In the genomic region with DNA sequence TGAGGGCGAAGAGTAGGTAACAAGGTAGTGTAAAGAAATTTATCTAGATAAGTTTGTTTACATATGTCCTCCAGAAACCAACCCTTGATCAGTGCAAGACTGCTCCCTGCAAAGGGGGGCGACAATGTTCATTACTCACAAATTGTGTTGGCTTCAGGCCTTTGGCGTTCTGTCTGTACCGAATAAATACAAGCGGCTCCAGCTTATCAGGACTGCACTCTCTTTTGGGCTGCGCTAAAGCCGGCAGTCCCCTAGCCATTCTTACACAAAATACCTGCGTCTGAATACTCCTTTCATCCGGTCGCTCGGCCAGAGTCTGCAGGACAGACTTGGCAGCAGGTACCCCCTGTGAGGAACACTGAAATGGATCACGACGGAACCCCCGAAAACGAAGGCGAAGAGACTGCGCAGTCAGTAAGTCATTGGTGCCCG, we compare ENCODE assay signal across 22 cellular contexts.
DNase-seq lines count a peak whose midpoint lies in the region; ATAC-seq, FAIRE-seq and TF ChIP-seq lines count a peak whose summit lies in the region.
"Had no signal": no experiment of that assay in that cellular context is flagged by ENCODE, and none has a peak within 500 bp of the region (broad histone marks: within the 10 kb centered on the region; RNA-seq: fewer than 3 reads in every experiment).

No MANE protein-coding gene starts in this region.

- H3K9ac ChIP-seq in K562 (ENCODE audit: insufficient read depth in 1 of 2, low read depth in 2 of 2, low read length in 2 of 2) (peak overlapping the region; percentile 65 to 80; a peak in 3 of 4 replicates), mesendoderm (ENCODE audit: low read length) (no peak overlapping the region)

- H3K18ac ChIP-seq in mesendoderm (ENCODE audit: low read length), result peak overlapping the region; percentile 62

- H3K9me3 ChIP-seq in Caco-2 (peaks cover 9% of the 10 kb centered on the region; the same call in 1 of the 2 replicates), K562 (replicated peaks; ENCODE audit: control insufficient read depth, insufficient read depth, low read depth, low read length) (no peaks in the 10 kb centered on the region)
- H3K9me3 ChIP-seq: SJSA1 had no signal

- H3K4me3 ChIP-seq in Caco-2 (ENCODE audit: low read depth, low read length), result no peak overlapping the region
- peak overlapping the region; percentile 21; the same call in 1 of the 2 replicates for H3K4me3 ChIP-seq in K562
- no peak overlapping the region for H3K4me3 ChIP-seq in mesendoderm (ENCODE audit: low read length)
- H3K4me3 ChIP-seq: SJSA1 had no signal

- no peaks in the 10 kb centered on the region for H4K20me1 ChIP-seq in K562 (replicated peaks; ENCODE audit: control insufficient read depth, insufficient read depth, low read length)

- H3K9me1 ChIP-seq in K562 (ENCODE audit: control insufficient read depth, insufficient read depth, low read length), result no peaks in the 10 kb centered on the region

- no peaks in the 10 kb centered on the region for H3K9me3 Mint-ChIP-seq in Caco-2 (ENCODE audit: unreplicated experiment)

- no peak overlapping the region for H4K5ac ChIP-seq in mesendoderm (ENCODE audit: low read length)

- H3K4ac ChIP-seq in mesendoderm (ENCODE audit: low read depth, low read length), result peak overlapping the region; percentile 63

- ATAC-seq in K562 (peak; percentile 82), omental fat pad (ENCODE audit: low FRiP score) (no peak), GM19035 (IDR thresholded peaks at IDR 0.05; ENCODE audit: unreplicated experiment) (no peak)
- ATAC-seq: CD8-positive, alpha-beta T cell; HCT116; Right ventricle myocardium inferior had no signal

- POLR2A ChIA-PET in Caco-2 (lab: Charles Lee) (no interaction called here), K562 (lab: Yijun Ruan, JAX) (interaction anchor here (0.6 to 2.2 kb wide), 6 partner anchors 9 to 550 kb away, joined by 3 to 6 read pairs (median 4); no protein-coding TSS in a partner anchor)

- H2BK15ac ChIP-seq in mesendoderm (replicated peaks; ENCODE audit: low read depth), result no peak overlapping the region

- no peak overlapping the region for H3K23ac ChIP-seq in mesendoderm (ENCODE audit: low read length)

- peak overlapping the region; percentile 43 for H2BK5ac ChIP-seq in mesendoderm (ENCODE audit: low read length)

- peak overlapping the region; percentile 13 for H2BK120ac ChIP-seq in mesendoderm (ENCODE audit: low read depth, low read length)

- peaks cover 4% of the 10 kb centered on the region for H3K36me3 ChIP-seq in Caco-2 (ENCODE audit: control insufficient read depth, insufficient read depth, low read length)
- H3K36me3 ChIP-seq in K562 (ENCODE audit: control insufficient read depth, insufficient read depth, low read length), result peaks cover 21% of the 10 kb centered on the region; the same call in 2 of the 3 replicates
- H3K36me3 ChIP-seq in mesendoderm (ENCODE audit: control insufficient read depth, insufficient read depth, low read length), result no peaks in the 10 kb centered on the region

- H3K4me1 ChIP-seq in Caco-2 (peaks cover 44% of the 10 kb centered on the region), K562 (replicated peaks in 1 of 2; ENCODE audit: control insufficient read depth in 2 of 2, insufficient read depth in 2 of 2, low read length in 2 of 2) (peaks cover 12 to 38% of the 10 kb centered on the region in 2 experiments; a peak in 4 of 5 replicates), mesendoderm (ENCODE audit: control insufficient read depth, low read depth, low read length) (peaks cover 11% of the 10 kb centered on the region)

- peak overlapping the region; percentile 44 for H3K56ac ChIP-seq in mesendoderm (ENCODE audit: low read length)

- BruUV-seq in Caco-2 (replicated peaks; lab: Mats Ljungman, UMichigan) (no TSS peak), K562 (replicated peaks; lab: Mats Ljungman, UMichigan) (no TSS peak)

- no peak for FAIRE-seq in K562 (lab: Jason Lieb, UNC)
- FAIRE-seq: GM19239 had no signal

- in situ Hi-C loops in K562 (cut with MboI), result no loop called here

- H3K4me1 Mint-ChIP-seq in Caco-2 (ENCODE audit: low read depth, unreplicated experiment), result peaks cover 7% of the 10 kb centered on the region

- no peak overlapping the region for H4K8ac ChIP-seq in mesendoderm (ENCODE audit: low read depth, low read length)

- H3K27ac Mint-ChIP-seq in Caco-2 (ENCODE audit: unreplicated experiment), result peak overlapping the region; percentile 77
- H3K27ac Mint-ChIP-seq: CD8-positive, alpha-beta T cell had no signal

- no peak for TF ChIP-seq RAD21 in K562 (CRISPR knock-in tag; conservative IDR thresholded peaks at IDR 0.05 in 1 of 2, IDR thresholded peaks at IDR 0.05 in 1 of 2)

- no peaks in the 10 kb centered on the region for H3K79me1 ChIP-seq in mesendoderm (ENCODE audit: low read length)

- H3K27ac ChIP-seq in K562 (ENCODE audit: extremely low read depth, low read depth, low read length) (peak overlapping the region; percentile 91), mesendoderm (ENCODE audit: low read depth, low read length) (peak overlapping the region; percentile 27)
- H3K27ac ChIP-seq: SJSA1 had no signal

- H3K36me3 Mint-ChIP-seq in Caco-2 (ENCODE audit: insufficient read depth, unreplicated experiment), result peaks cover 33% of the 10 kb centered on the region

- peak overlapping the region; percentile 20 for H3K4me3 Mint-ChIP-seq in Caco-2 (ENCODE audit: unreplicated experiment)
- H3K4me3 Mint-ChIP-seq: CD8-positive, alpha-beta T cell had no signal

- DNase-seq in Caco-2, result peak; percentile 61 to 78
- DNase-seq in NCI-H460 (ENCODE audit: extremely low read depth, low read depth), result peak; percentile 59
- peak in 3 of 4 experiments; percentile 13 to 70 (median 28) for DNase-seq in K562 (ENCODE audit: extremely low read depth in 1 of 4, low spot score in 3 of 4)
- DNase-seq in mesendoderm, result peak; percentile 55
- no peak for DNase-seq in ureter (ENCODE audit: low spot score)
- DNase-seq in omental fat pad (ENCODE audit: low spot score), result no peak
- DNase-seq in DMS53 treated with DMSO at 0.1 percent for 48 hours (lab: John Stamatoyannopoulos, UW; ENCODE audit: unreplicated experiment), result no peak
- DNase-seq: AML-193; C1 segment of cervical spinal cord; CD8-positive, alpha-beta T cell; GF-D8; IMR-90; MV-4-11; NCI-H1694; NCI-H2081 treated with DMSO at 0.1 percent for 48 hours; NCI-H2171 treated with DMSO at 0.1 percent for 48 hours; NCI-H526 had no signal

- H2AFZ ChIP-seq in K562 (ENCODE audit: low read depth, low read length), result peak overlapping the region; percentile 90

- no peak for TF ChIP-seq CTCF in Caco-2 (IDR thresholded peaks at IDR 0.05; ENCODE audit: insufficient read depth in 1 of 2, low read depth in 1 of 2, low read length in 1 of 2, severe bottlenecking in 1 of 2, unreplicated experiment in 1 of 2)
- TF ChIP-seq CTCF in K562 (IDR thresholded peaks at IDR 0.05 in 2 of 3, conservative IDR thresholded peaks at IDR 0.05 in 1 of 3; ENCODE audit: insufficient read depth in 2 of 3, low read depth in 1 of 3, low read length in 3 of 3), result no peak
- no peak for TF ChIP-seq CTCF in omental fat pad (IDR thresholded peaks at IDR 0.05)

- whole genome bisulfite sequencing in K562 (ENCODE audit: insufficient coverage, low coverage, missing lambda C conversion rate), result 15% methylated on average over 18 of the region's 18 CpGs
- WGBS in mesendoderm (ENCODE audit: extremely low coverage, insufficient coverage, low lambda C conversion rate), result no CpG with 5 or more reads among the region's 18 CpGs

- H2AK5ac ChIP-seq in mesendoderm (ENCODE audit: low read length), result no peak overlapping the region

- H3K4me2 ChIP-seq in K562 (ENCODE audit: insufficient read depth, low read length) (peak overlapping the region; percentile 73), mesendoderm (ENCODE audit: low read length) (no peak overlapping the region)

- no peaks in the 10 kb centered on the region for H3K27me3 ChIP-seq in Caco-2 (replicated peaks; ENCODE audit: control insufficient read depth, insufficient read depth, low read length)
- H3K27me3 ChIP-seq in K562 (ENCODE audit: control insufficient read depth in 2 of 2, insufficient read depth in 2 of 2, low read length in 2 of 2), result no peaks in the 10 kb centered on the region
- H3K27me3 ChIP-seq in mesendoderm (ENCODE audit: insufficient read depth, low read length, poor library complexity), result no peaks in the 10 kb centered on the region
- H3K27me3 ChIP-seq: SJSA1 had no signal

- no peak; the same call in 1 of the 2 replicates for TF ChIP-seq EP300 in K562 (IDR thresholded peaks at IDR 0.05; ENCODE audit: low read length)

- intact Hi-C loops in Caco-2 (cut with micrococcal nuclease; ENCODE audit: unreplicated experiment), result no loop called here
- intact Hi-C loops in K562 (cut with micrococcal nuclease), result no loop called here

- H3K27me3 Mint-ChIP-seq in Caco-2 (ENCODE audit: insufficient read depth, unreplicated experiment), result no peaks in the 10 kb centered on the region

- CTCF ChIA-PET in Caco-2 (lab: Charles Lee), result interaction anchor here (0.9 to 1.6 kb wide), 3 partner anchors 40 to 70 kb away, joined by 3 to 4 read pairs (median 3); no protein-coding TSS in a partner anchor
- CTCF ChIA-PET in K562 (lab: Yijun Ruan, JAX; ENCODE audit: low intra/inter-chr PET ratio), result no interaction called here

- no peaks in the 10 kb centered on the region; the same call in 2 of the 3 replicates for H3K79me2 ChIP-seq in K562 (ENCODE audit: control insufficient read depth, insufficient read depth, low read length)
- no peaks in the 10 kb centered on the region for H3K79me2 ChIP-seq in mesendoderm (ENCODE audit: control insufficient read depth, insufficient read depth, low read length)

- TF ChIP-seq POLR2A in K562 (conservative IDR thresholded peaks at IDR 0.05), result no peak

TF ChIP-seq in K562, 482 proteins besides CTCF, POLR2A, EP300 and RAD21 (continues in another document):
- 0 out of 4 replicates have a peak, but pooled peaks of 1 of the 2 experiments have one; percentile 22 for TF ChIP-seq FOXK2 (conservative IDR thresholded peaks at IDR 0.05 in 1 of 2, IDR thresholded peaks at IDR 0.05 in 1 of 2; ENCODE audit: low read depth in 2 of 2)
- no peak for TF ChIP-seq SP1 (CRISPR knock-in tag; IDR thresholded peaks at IDR 0.05)
- TF ChIP-seq MBD1 (CRISPR knock-in tag; IDR thresholded peaks at IDR 0.05), result 0 out of 2 replicates have a peak, but pooled peaks have one; percentile 52
- 0 out of 4 replicates have a peak, but pooled peaks of 1 of the 2 experiments have one; percentile 14 for TF ChIP-seq FOXA3 (CRISPR knock-in tag; conservative IDR thresholded peaks at IDR 0.05 in 1 of 2, IDR thresholded peaks at IDR 0.05 in 1 of 2)
- no peak for TF ChIP-seq EP400 (IDR thresholded peaks at IDR 0.05)

Comparison
In these comparisons a context has a peak if more than half of its experiments do, and no peak if none do; other contexts are left out.
1. DNase-seq: peak in Caco-2 (2 of 2), NCI-H460 (single experiment), K562 (3 of 4) and mesendoderm (single experiment); none in ureter (single experiment), omental fat pad (single experiment) and DMS53 treated with DMSO at 0.1 percent for 48 hours (single experiment).